Comparison of ENCODE assay signal across 34 cellular contexts in the genomic region with DNA sequence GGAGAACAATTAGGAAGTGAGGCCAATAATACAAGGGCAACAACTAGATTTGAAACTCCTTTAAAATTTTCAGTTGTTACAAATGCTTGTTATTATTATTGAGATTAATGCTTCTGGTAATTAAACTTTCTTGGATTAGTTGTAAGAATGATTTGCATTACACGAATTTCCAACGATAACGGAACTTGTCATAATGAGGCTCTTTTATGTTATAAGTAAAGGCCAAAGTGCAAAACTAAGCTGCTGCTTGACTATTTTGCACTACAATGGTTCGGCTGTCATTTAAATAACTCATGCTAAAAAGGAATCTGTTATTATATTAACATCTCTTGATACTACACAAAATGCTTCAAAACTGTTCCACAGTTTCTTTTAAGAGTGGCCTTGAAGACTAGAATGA.
"Had no signal": no experiment of that assay in that cellular context is flagged by ENCODE, and none has a peak within 500 bp of the region (broad histone marks: within the 10 kb centered on the region; RNA-seq: fewer than 3 reads in every experiment).

No MANE protein-coding gene starts in this region.

- H3K4me1 Mint-ChIP-seq: activated CD4-positive, alpha-beta T cell treated with anti-CD3 and anti-CD28 coated beads, Interleukin-2, amount 10 ng/mL, durations not matched to agents 24 days and 14 days; activated naive CD4-positive, alpha-beta T cell treated with anti-CD3 and anti-CD28 coated beads, Interleukin-2, amount 10 ng/mL, durations not matched to agents 7 days and 5 days; activated naive CD4-positive, alpha-beta T cell treated with anti-CD3 and anti-CD28 coated beads, Interleukin-2, amount 50 U/mL, for 24 hours; activated naive CD8-positive, alpha-beta T cell treated with anti-CD3 and anti-CD28 coated beads, Interleukin-2, amount 10 ng/mL, durations not matched to agents 7 days and 5 days; activated naive CD8-positive, alpha-beta T cell treated with anti-CD3 and anti-CD28 coated beads, Interleukin-2, amount 50 U/mL, for 24 hours; activated T-helper 17 cell treated with anti-CD3 and anti-CD28 coated beads, Interleukin-2, amount 50 U/mL, for 72 hours; central memory CD8-positive, alpha-beta T cell had no signal

- H3K36me3 Mint-ChIP-seq: activated CD4-positive, alpha-beta memory T cell treated with anti-CD3 and anti-CD28 coated beads for 36 hours; activated naive CD4-positive, alpha-beta T cell treated with anti-CD3 and anti-CD28 coated beads, Interleukin-2, amount 10 ng/mL, durations not matched to agents 7 days and 5 days; activated naive CD4-positive, alpha-beta T cell treated with anti-CD3 and anti-CD28 coated beads, Interleukin-2, amount 50 U/mL, for 24 hours; activated naive CD8-positive, alpha-beta T cell; activated naive CD8-positive, alpha-beta T cell treated with anti-CD3 and anti-CD28 coated beads, Interleukin-2, amount 10 ng/mL, durations not matched to agents 7 days and 5 days; brain had no signal

- H3K4me1 ChIP-seq: ascending aorta had no signal

- ATAC-seq: activated CD8-positive, alpha-beta T cell treated with anti-CD3 and anti-CD28 coated beads for 36 hours; activated naive CD8-positive, alpha-beta T cell treated with anti-CD3 and anti-CD28 coated beads, Interleukin-2, amount 50 U/mL, for 24 hours; activated T-cell treated with anti-CD3 and anti-CD28 coated beads, Interleukin-2, amount 50 U/mL, for 4 hours; activated T-cell treated with anti-CD3 and anti-CD28 coated beads, Interleukin-2, amount 50 U/mL, for 72 hours; activated T-helper 17 cell treated with anti-CD3 and anti-CD28 coated beads, Interleukin-2, amount 50 U/mL, for 72 hours had no signal

- H3K27me3 Mint-ChIP-seq: activated B cell treated with CpG ODN at 0.5 μM for 24 hours; activated CD4-positive, alpha-beta memory T cell treated with anti-CD3 and anti-CD28 coated beads for 36 hours; activated CD4-positive, alpha-beta T cell treated with anti-CD3 and anti-CD28 coated beads, Interleukin-2, amount 10 ng/mL, durations not matched to agents 24 days and 14 days; activated CD8-positive, alpha-beta T cell treated with anti-CD3 and anti-CD28 coated beads for 36 hours; activated naive CD4-positive, alpha-beta T cell treated with anti-CD3 and anti-CD28 coated beads, Interleukin-2, amount 10 ng/mL, durations not matched to agents 7 days and 5 days; activated naive CD4-positive, alpha-beta T cell treated with anti-CD3 and anti-CD28 coated beads, Interleukin-2, amount 50 U/mL, for 24 hours; activated naive CD8-positive, alpha-beta T cell; activated naive CD8-positive, alpha-beta T cell treated with anti-CD3 and anti-CD28 coated beads, Interleukin-2, amount 10 ng/mL, durations not matched to agents 7 days and 5 days; activated naive CD8-positive, alpha-beta T cell treated with anti-CD3 and anti-CD28 coated beads, Interleukin-2, amount 50 U/mL, for 24 hours; activated T-helper 17 cell treated with anti-CD3 and anti-CD28 coated beads, Interleukin-2, amount 50 U/mL, for 72 hours; central memory CD8-positive, alpha-beta T cell had no signal

- H3K27ac ChIP-seq: ascending aorta, cardiac muscle cell, VCaP had no signal

- H3K9me3 ChIP-seq: ascending aorta had no signal

- H3K27me3 ChIP-seq: ascending aorta, cardiac muscle cell had no signal

- H3K4me3 Mint-ChIP-seq: activated B cell treated with CpG ODN at 0.5 μM for 24 hours; activated CD4-positive, alpha-beta memory T cell treated with anti-CD3 and anti-CD28 coated beads for 36 hours; activated CD4-positive, alpha-beta T cell treated with anti-CD3 and anti-CD28 coated beads, Interleukin-2, amount 10 ng/mL, durations not matched to agents 24 days and 14 days; activated CD8-positive, alpha-beta T cell treated with anti-CD3 and anti-CD28 coated beads for 36 hours; activated naive CD4-positive, alpha-beta T cell treated with anti-CD3 and anti-CD28 coated beads, Interleukin-2, amount 10 ng/mL, durations not matched to agents 7 days and 5 days; activated naive CD4-positive, alpha-beta T cell treated with anti-CD3 and anti-CD28 coated beads, Interleukin-2, amount 50 U/mL, for 24 hours; activated naive CD8-positive, alpha-beta T cell; activated naive CD8-positive, alpha-beta T cell treated with anti-CD3 and anti-CD28 coated beads, Interleukin-2, amount 10 ng/mL, durations not matched to agents 7 days and 5 days; activated naive CD8-positive, alpha-beta T cell treated with anti-CD3 and anti-CD28 coated beads, Interleukin-2, amount 50 U/mL, for 24 hours; activated T-cell treated with anti-CD3 and anti-CD28 coated beads, Interleukin-2, amount 50 U/mL, for 4 hours; activated T-cell treated with anti-CD3 and anti-CD28 coated beads, Interleukin-2, amount 50 U/mL, for 72 hours; activated T-helper 1 cell treated with anti-CD3 and anti-CD28 coated beads, Interleukin-12 subunit alpha, Interleukin-12 subunit beta, Interleukin-2, Interleukin-4 antibody, amounts not matched to agents 30 ng/mL and 10 ng/mL and 1 ng/mL, durations not matched to agents 14 hours and 24 hours and 36 hours; activated T-helper 17 cell treated with anti-CD3 and anti-CD28 coated beads, Interleukin-2, amount 50 U/mL, for 72 hours; brain; central memory CD8-positive, alpha-beta T cell; T-helper 1 cell treated with Interleukin-12 subunit alpha and Interleukin-12 subunit beta and Interleukin-4 antibody, amounts not matched to agents 30 μg/mL and 1 μg/mL, for 36 hours; T-helper 2 cell treated with Interferon-gamma antibody and Interleukin-4, amounts not matched to agents 5 μg/mL and 100 μg/mL, for 36 hours had no signal

- DNase-seq: activated B cell treated with CpG ODN at 0.5 μM for 24 hours; activated CD4-positive, alpha-beta memory T cell treated with anti-CD3 and anti-CD28 coated beads for 36 hours; activated CD4-positive, alpha-beta T cell treated with anti-CD3 and anti-CD28 coated beads for 4 hours; activated CD4-positive, alpha-beta T cell treated with anti-CD3 and anti-CD28 coated beads, Interleukin-2, amount 10 ng/mL, durations not matched to agents 24 days and 14 days; activated CD4-positive, alpha-beta T cell treated with anti-CD3 and anti-CD28 coated beads, Interleukin-2, amount 50 U/mL, for 1 hour; activated CD4-positive, alpha-beta T cell treated with anti-CD3 and anti-CD28 coated beads, Interleukin-2, amount 50 U/mL, for 4 hours; activated CD4-positive, CD25-positive, alpha-beta regulatory T cell treated with anti-CD3 and anti-CD28 coated beads, Interleukin-2, amount 50 U/mL, for 72 hours; activated CD8-positive, alpha-beta memory T cell treated with anti-CD3 and anti-CD28 coated beads, Interleukin-2, amount 50 U/mL, for 4 hours; activated CD8-positive, alpha-beta T cell treated with anti-CD3 and anti-CD28 coated beads for 36 hours; activated effector memory CD4-positive, alpha-beta T cell treated with anti-CD3 and anti-CD28 coated beads, Interleukin-2, amount 50 U/mL, for 16 hours; activated gamma-delta T cell treated with Interleukin-2 at 50 U/mL for 16 hours; activated naive CD4-positive, alpha-beta T cell treated with anti-CD3 and anti-CD28 coated beads, Interleukin-2, amount 10 ng/mL, durations not matched to agents 7 days and 5 days; activated naive CD4-positive, alpha-beta T cell treated with Interleukin-2 at 50 U/mL for 16 hours; activated naive CD8-positive, alpha-beta T cell treated with anti-CD3 and anti-CD28 coated beads, Interleukin-2, amount 10 ng/mL, durations not matched to agents 7 days and 5 days; activated naive CD8-positive, alpha-beta T cell treated with anti-CD3 and anti-CD28 coated beads, Interleukin-2, amount 50 U/mL, for 24 hours; activated T-cell treated with anti-CD3 and anti-CD28 coated beads for 4 hours; activated T-cell treated with anti-CD3 and anti-CD28 coated beads, Interleukin-2, amount 50 U/mL, for 1 hour; activated T-cell treated with anti-CD3 and anti-CD28 coated beads, Interleukin-2, amount 50 U/mL, for 4 hours; activated T-cell treated with anti-CD3 and anti-CD28 coated beads, Interleukin-2, amount 50 U/mL, for 72 hours; caudate nucleus; cerebellar nuclear complex; T-helper 2 cell; T-helper 9 cell had no signal

- H3K36me3 ChIP-seq: ascending aorta, cardiac muscle cell had no signal

- H3K4me3 ChIP-seq: ascending aorta, cardiac muscle cell had no signal

- H3K27ac Mint-ChIP-seq: activated B cell treated with CpG ODN at 0.5 μM for 24 hours; activated CD4-positive, alpha-beta memory T cell treated with anti-CD3 and anti-CD28 coated beads for 36 hours; activated CD4-positive, alpha-beta T cell treated with anti-CD3 and anti-CD28 coated beads, Interleukin-2, amount 10 ng/mL, durations not matched to agents 24 days and 14 days; activated CD8-positive, alpha-beta T cell treated with anti-CD3 and anti-CD28 coated beads for 36 hours; activated naive CD4-positive, alpha-beta T cell treated with anti-CD3 and anti-CD28 coated beads, Interleukin-2, amount 10 ng/mL, durations not matched to agents 7 days and 5 days; activated naive CD4-positive, alpha-beta T cell treated with anti-CD3 and anti-CD28 coated beads, Interleukin-2, amount 50 U/mL, for 24 hours; activated naive CD8-positive, alpha-beta T cell; activated naive CD8-positive, alpha-beta T cell treated with anti-CD3 and anti-CD28 coated beads, Interleukin-2, amount 10 ng/mL, durations not matched to agents 7 days and 5 days; activated naive CD8-positive, alpha-beta T cell treated with anti-CD3 and anti-CD28 coated beads, Interleukin-2, amount 50 U/mL, for 24 hours; activated T-cell treated with anti-CD3 and anti-CD28 coated beads, Interleukin-2, amount 50 U/mL, for 72 hours; activated T-helper 1 cell treated with anti-CD3 and anti-CD28 coated beads, Interleukin-12 subunit alpha, Interleukin-12 subunit beta, Interleukin-2, Interleukin-4 antibody, amounts not matched to agents 30 ng/mL and 10 ng/mL and 1 ng/mL, durations not matched to agents 14 hours and 24 hours and 36 hours; activated T-helper 17 cell treated with anti-CD3 and anti-CD28 coated beads, Interleukin-2, amount 50 U/mL, for 72 hours; brain; T-helper 1 cell treated with Interleukin-12 subunit alpha and Interleukin-12 subunit beta and Interleukin-4 antibody, amounts not matched to agents 30 μg/mL and 1 μg/mL, for 36 hours; T-helper 2 cell treated with Interferon-gamma antibody and Interleukin-4, amounts not matched to agents 5 μg/mL and 100 μg/mL, for 36 hours had no signal

- H3K9me3 Mint-ChIP-seq: activated B cell treated with CpG ODN at 0.5 μM for 24 hours; activated CD4-positive, alpha-beta T cell treated with anti-CD3 and anti-CD28 coated beads, Interleukin-2, amount 10 ng/mL, durations not matched to agents 24 days and 14 days; activated CD8-positive, alpha-beta T cell treated with anti-CD3 and anti-CD28 coated beads for 36 hours; activated naive CD4-positive, alpha-beta T cell treated with anti-CD3 and anti-CD28 coated beads, Interleukin-2, amount 10 ng/mL, durations not matched to agents 7 days and 5 days; activated naive CD4-positive, alpha-beta T cell treated with anti-CD3 and anti-CD28 coated beads, Interleukin-2, amount 50 U/mL, for 24 hours; activated naive CD8-positive, alpha-beta T cell treated with anti-CD3 and anti-CD28 coated beads, Interleukin-2, amount 10 ng/mL, durations not matched to agents 7 days and 5 days; activated naive CD8-positive, alpha-beta T cell treated with anti-CD3 and anti-CD28 coated beads, Interleukin-2, amount 50 U/mL, for 24 hours; activated T-cell treated with anti-CD3 and anti-CD28 coated beads, Interleukin-2, amount 50 U/mL, for 4 hours; activated T-cell treated with anti-CD3 and anti-CD28 coated beads, Interleukin-2, amount 50 U/mL, for 72 hours; activated T-helper 1 cell treated with anti-CD3 and anti-CD28 coated beads, Interleukin-12 subunit alpha, Interleukin-12 subunit beta, Interleukin-2, Interleukin-4 antibody, amounts not matched to agents 30 ng/mL and 10 ng/mL and 1 ng/mL, durations not matched to agents 14 hours and 24 hours and 36 hours; activated T-helper 17 cell treated with anti-CD3 and anti-CD28 coated beads, Interleukin-2, amount 50 U/mL, for 72 hours; central memory CD8-positive, alpha-beta T cell; T-helper 1 cell treated with Interleukin-12 subunit alpha and Interleukin-12 subunit beta and Interleukin-4 antibody, amounts not matched to agents 30 μg/mL and 1 μg/mL, for 36 hours; T-helper 2 cell treated with Interferon-gamma antibody and Interleukin-4, amounts not matched to agents 5 μg/mL and 100 μg/mL, for 36 hours had no signal
